Comparison of ENCODE assay signal across 8 cellular contexts in genomic region chr1:56644064-56644940, GRCh38. TPM values are rescaled to one million over a fixed set of nuclear protein-coding genes. Genes with fewer than 3 reads are reported as not detected.
DNase-seq lines count a peak whose midpoint lies in the region; ATAC-seq and TF ChIP-seq lines count a peak whose summit lies in the region.

No MANE protein-coding gene starts in this region.

- ATAC-seq in GM18868 (IDR thresholded peaks at IDR 0.05; ENCODE audit: unreplicated experiment), result no peak
- no peak for ATAC-seq in HG03460 (IDR thresholded peaks at IDR 0.05; ENCODE audit: unreplicated experiment)

- peak overlapping the region; percentile 94 for H3K4me3 Mint-ChIP-seq in nephron progenitor cell

- DNase-seq in DMS153 (lab: John Stamatoyannopoulos, UW), result peak; percentile 21
- DNase-seq in DMS153 treated with DMSO at 0.1 percent for 48 hours (lab: John Stamatoyannopoulos, UW; ENCODE audit: unreplicated experiment), result no peak
- no peak for DNase-seq in Peyer's patch
- peak; percentile 38 for DNase-seq in fibroblast of gingiva (ENCODE audit: low read depth)
- no peak for DNase-seq in nephron progenitor cell
- DNase-seq in NOMO-1 (lab: John Stamatoyannopoulos, UW; ENCODE audit: unreplicated experiment in 2 of 2), result no peak

- peak overlapping the region; percentile 38 to 78 (median 55) for H3K4me3 ChIP-seq in Peyer's patch

- TF ChIP-seq CTCF in Peyer's patch (IDR thresholded peaks at IDR 0.05) (no peak), nephron progenitor cell (IDR thresholded peaks at IDR 0.05) (no peak)

- peak overlapping the region in 2 of 4 donors; percentile 57 to 75 for H3K27ac ChIP-seq in Peyer's patch

- peaks cover 0 to 9% (median 0%) of the 10 kb centered on the region in 4 donors for H3K4me1 ChIP-seq in Peyer's patch

- no peaks in the 10 kb centered on the region for H3K36me3 ChIP-seq in Peyer's patch

- TF ChIP-seq POLR2A in Peyer's patch (IDR thresholded peaks at IDR 0.05), result no peak

- H3K27me3 ChIP-seq in Peyer's patch, result peaks cover 0 to 8% of the 10 kb centered on the region in 2 donors

- peaks cover 25% of the 10 kb centered on the region for H3K4me1 Mint-ChIP-seq in nephron progenitor cell

- H3K36me3 Mint-ChIP-seq in nephron progenitor cell (ENCODE audit: low read depth), result peaks cover 14% of the 10 kb centered on the region

- H3K9me3 Mint-ChIP-seq in nephron progenitor cell, result peaks cover 8% of the 10 kb centered on the region

- no peaks in the 10 kb centered on the region for H3K9me3 ChIP-seq in Peyer's patch

- H3K27ac Mint-ChIP-seq in nephron progenitor cell, result no peak overlapping the region

- H3K27me3 Mint-ChIP-seq in nephron progenitor cell (ENCODE audit: low read depth, poor library complexity), result peaks cover 10% of the 10 kb centered on the region

RNA-seq across cellular contexts. Expression of gene PRKAA2, which starts 0.8 kb away (rescaled TPM):
- total RNA-seq in Peyer's patch, result 1 to 10 TPM in 3 of 4 donors, under 1 TPM in 1; 0.53 to 2.4 (median 1.4) TPM

Comparison
In these comparisons a context has a peak if more than half of its experiments do, and no peak if none do; other contexts are left out.
1. DNase-seq: peak in DMS153 (single experiment) and fibroblast of gingiva (single experiment); none in DMS153 treated with DMSO at 0.1 percent for 48 hours (single experiment), Peyer's patch (0 of 3), nephron progenitor cell (single experiment) and NOMO-1 (0 of 2).